In the genomic region with DNA sequence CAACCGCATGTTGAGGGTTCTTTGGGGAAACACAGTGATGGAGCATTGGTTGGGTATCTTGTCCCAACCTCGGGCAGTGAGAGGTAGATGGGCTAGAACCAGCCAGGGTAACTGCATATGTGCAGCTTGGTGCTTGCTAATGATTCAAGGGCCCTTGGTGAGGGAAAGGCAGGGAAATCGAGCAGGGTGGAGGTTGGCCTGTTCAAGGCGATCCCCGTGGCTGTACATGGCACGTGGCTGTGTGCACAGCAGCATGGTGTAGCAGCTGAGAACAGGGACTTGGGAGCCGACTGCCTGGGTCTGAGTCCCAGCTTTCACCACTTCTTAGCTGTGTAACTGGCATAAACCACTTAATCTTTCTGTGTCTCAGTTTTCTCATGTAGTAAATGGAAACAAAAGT, we compare ENCODE assay signal across 11 cellular contexts. TPM values are rescaled to one million over a fixed set of nuclear protein-coding genes. Genes with fewer than 3 reads are reported as not detected.
"Had no signal": no experiment of that assay in that cellular context is flagged by ENCODE, and none has a peak within 500 bp of the region (broad histone marks: within the 10 kb centered on the region; RNA-seq: fewer than 3 reads in every experiment).

No MANE protein-coding gene starts in this region.

- H3K36me3 ChIP-seq: HAP-1 had no signal

- H3K4me3 ChIP-seq: GM23248, GM23338, HAP-1 had no signal

- H3K27ac ChIP-seq: GM23248 had no signal

- DNase-seq: GM23248, GOT3, H7, H9, HCEC 1CT, HFFc6 had no signal

- FAIRE-seq: H1, H54 had no signal

- H3K4me2 ChIP-seq: GM23338 had no signal

- H3K9me3 ChIP-seq: HAP-1 had no signal

- H3K4me1 ChIP-seq: HAP-1 had no signal

- H2AFZ ChIP-seq: GM23248, GM23338 had no signal

- H3K9ac ChIP-seq: GM23248 had no signal

- ATAC-seq: GM23338, HCT116 had no signal

RNA-seq across cellular contexts. Expression of a gene that starts 45.5 kb away (rescaled TPM):
- total RNA-seq: GM23248, GM23338, H1, H9, HFFc6 had no signal
- polyA plus RNA-seq: GM23338 had no signal
